Comparison of ENCODE assay signal across 7 cellular contexts in the genomic region with DNA sequence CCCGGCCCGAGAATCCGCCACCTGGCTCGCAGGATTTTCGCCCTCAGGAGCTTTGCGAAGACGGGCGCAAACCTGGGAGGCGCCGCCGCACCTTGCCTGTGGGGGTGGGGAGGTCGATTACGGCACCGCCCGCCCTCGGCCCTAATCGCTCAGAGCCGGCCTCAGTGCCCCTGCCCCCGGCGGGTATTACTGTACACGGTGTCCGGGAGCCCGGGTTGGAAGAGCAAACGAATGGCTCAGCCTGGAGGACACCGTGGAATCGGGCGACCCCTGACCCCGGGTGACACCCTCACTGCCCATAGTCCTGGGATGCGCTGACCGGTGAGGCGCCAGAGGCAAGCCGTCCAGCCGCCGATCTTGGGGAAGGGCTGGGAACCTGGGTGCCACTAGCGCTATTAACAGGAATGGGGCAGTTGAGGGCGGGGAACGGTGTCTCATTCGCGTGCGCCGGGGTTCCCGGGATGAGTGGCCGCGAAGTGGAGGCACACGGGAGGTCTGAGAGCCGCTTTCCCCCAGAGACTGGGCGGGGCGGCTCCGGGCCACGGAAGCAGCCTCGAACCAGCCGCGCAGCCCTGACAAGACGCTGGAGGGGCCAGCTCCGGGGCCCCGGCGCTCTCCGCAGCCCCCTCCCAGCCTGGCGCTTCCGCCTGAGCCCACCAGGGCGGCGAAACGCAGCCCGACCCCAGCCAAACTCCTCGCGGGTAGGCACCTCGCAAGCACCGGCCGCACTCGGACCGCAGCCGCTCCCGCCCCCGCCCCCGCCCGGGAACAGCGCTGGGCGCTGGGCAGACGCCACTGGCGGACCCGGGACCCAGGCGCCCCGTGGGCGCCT.
DNase-seq lines count a peak whose midpoint lies in the region; ATAC-seq and TF ChIP-seq lines count a peak whose summit lies in the region.

No MANE protein-coding gene starts in this region.

- peaks cover 74% of the 10 kb centered on the region for H4K20me1 ChIP-seq in neural progenitor cell (ENCODE audit: low read depth)

- H3K27me3 Mint-ChIP-seq in neural progenitor cell (ENCODE audit: insufficient read depth, low read depth): peaks cover 71% of the 10 kb centered on the region

- no peaks in the 10 kb centered on the region for H3K9me3 Mint-ChIP-seq in neural progenitor cell

- in situ Hi-C loops in T47D (cut with HindIII; ENCODE audit: low pct_unique_long_range_greater_than_20kb, low sequenced_read_pairs): no loop called here

- peak overlapping the region; percentile 69 for H3K4me3 Mint-ChIP-seq in neural progenitor cell

- H3K4me1 ChIP-seq in neural progenitor cell: peaks cover 31% of the 10 kb centered on the region

- ATAC-seq in HG03571 (IDR thresholded peaks at IDR 0.05; ENCODE audit: unreplicated experiment): no peak

- H3K9ac ChIP-seq in neural progenitor cell: no peak overlapping the region

- H3K27me3 ChIP-seq in neural progenitor cell: peaks cover 100% of the 10 kb centered on the region

- H3K4me3 ChIP-seq in Jurkat, Clone E6-1 (ENCODE audit: low read length): peak overlapping the region; percentile 79
- peak overlapping the region; percentile 41 for H3K4me3 ChIP-seq in neural progenitor cell

- H3K36me3 ChIP-seq in neural progenitor cell: no peaks in the 10 kb centered on the region

- H3K79me2 ChIP-seq in neural progenitor cell (ENCODE audit: low read depth): no peaks in the 10 kb centered on the region

- no peaks in the 10 kb centered on the region for H3K36me3 Mint-ChIP-seq in neural progenitor cell

- no peaks in the 10 kb centered on the region for H3K9me3 ChIP-seq in neural progenitor cell (ENCODE audit: low read depth)

- H2AFZ ChIP-seq in neural progenitor cell (replicated peaks): no peak overlapping the region

- H3K27ac ChIP-seq in neural progenitor cell: no peak overlapping the region

- DNase-seq in Jurkat, Clone E6-1 (ENCODE audit: low read depth, low spot score): no peak
- DNase-seq in T47D (ENCODE audit: low read depth in 1 of 2, low spot score in 1 of 2): peak; percentile 19 to 62
- DNase-seq in neural progenitor cell (ENCODE audit: low spot score): peak; percentile 47
- DNase-seq in NOMO-1 (lab: John Stamatoyannopoulos, UW; ENCODE audit: unreplicated experiment in 2 of 2): no peak
- DNase-seq in OCI-M1 (lab: John Stamatoyannopoulos, UW): no peak

- peaks cover 34% of the 10 kb centered on the region for H3F3A ChIP-seq in neural progenitor cell (ENCODE audit: low read depth)

- no peak overlapping the region for H3K27ac Mint-ChIP-seq in neural progenitor cell

- peak overlapping the region; percentile 62 for H3K4me2 ChIP-seq in neural progenitor cell

- peak; percentile 20 for TF ChIP-seq CTCF in GM12873 (IDR thresholded peaks at IDR 0.05; ENCODE audit: insufficient read depth, low read depth, low read length, missing control alignments)
- TF ChIP-seq CTCF in neural progenitor cell (IDR thresholded peaks at IDR 0.05): peak; percentile 43

- H3K4me1 Mint-ChIP-seq in neural progenitor cell: peaks cover 20% of the 10 kb centered on the region

Comparison
In these comparisons a context has a peak if more than half of its experiments do, and no peak if none do; other contexts are left out.
1. DNase-seq: peak in T47D (2 of 2) and neural progenitor cell (single experiment); none in Jurkat, Clone E6-1 (single experiment), NOMO-1 (0 of 2) and OCI-M1 (single experiment).